34 cellular contexts compared by ENCODE assay signal in genomic region chr5:61901997-61902396, GRCh38.
"Had no signal": no experiment of that assay in that cellular context is flagged by ENCODE, and none has a peak within 500 bp of the region (broad histone marks: within the 10 kb centered on the region; RNA-seq: fewer than 3 reads in every experiment).

No MANE protein-coding gene starts in this region.

- H3K27ac ChIP-seq: ascending aorta, breast epithelium, cardiac muscle cell, coronary artery, dorsolateral prefrontal cortex, foreskin keratinocyte, gastrocnemius medialis, WERI-Rb-1 had no signal

- H3K4me3 Mint-ChIP-seq: activated B cell treated with CpG ODN at 0.5 μM for 24 hours; activated CD4-positive, alpha-beta memory T cell treated with anti-CD3 and anti-CD28 coated beads, Interleukin-2, amount 10 ng/mL, durations not matched to agents 7 days and 5 days; activated CD4-positive, alpha-beta T cell treated with anti-CD3 and anti-CD28 coated beads for 36 hours; activated CD4-positive, alpha-beta T cell treated with anti-CD3 and anti-CD28 coated beads, Interleukin-2, amount 10 ng/mL, durations not matched to agents 7 days and 5 days; activated naive CD4-positive, alpha-beta T cell treated with anti-CD3 and anti-CD28 coated beads, Interleukin-2, amount 10 ng/mL, durations not matched to agents 7 days and 5 days; activated naive CD8-positive, alpha-beta T cell treated with anti-CD3 and anti-CD28 coated beads, Interleukin-2, amount 10 ng/mL, durations not matched to agents 7 days and 5 days; activated T-cell treated with anti-CD3 and anti-CD28 coated beads, Interleukin-2, amount 50 U/mL, for 24 hours; activated T-cell treated with anti-CD3 and anti-CD28 coated beads, Interleukin-2, amount 50 U/mL, for 72 hours; brain; central memory CD8-positive, alpha-beta T cell; dendritic cell treated with granulocyte-macrophage colony-stimulating factor and Interleukin-4, amounts not matched to agents 40 ng/mL and 50 ng/mL, for 4 days; endodermal cell; T-helper 17 cell; T-helper 2 cell treated with Interferon-gamma antibody and Interleukin-4, amounts not matched to agents 5 μg/mL and 100 μg/mL, for 36 hours had no signal

- H3K9me3 ChIP-seq: ascending aorta, breast epithelium, gastrocnemius medialis had no signal

- H3K4me1 Mint-ChIP-seq: activated B cell treated with CpG ODN at 0.5 μM for 24 hours; activated CD4-positive, alpha-beta memory T cell treated with anti-CD3 and anti-CD28 coated beads, Interleukin-2, amount 10 ng/mL, durations not matched to agents 7 days and 5 days; activated CD4-positive, alpha-beta T cell treated with anti-CD3 and anti-CD28 coated beads for 36 hours; activated CD4-positive, alpha-beta T cell treated with anti-CD3 and anti-CD28 coated beads, Interleukin-2, amount 10 ng/mL, durations not matched to agents 7 days and 5 days; activated naive CD4-positive, alpha-beta T cell treated with anti-CD3 and anti-CD28 coated beads, Interleukin-2, amount 10 ng/mL, durations not matched to agents 7 days and 5 days; activated naive CD8-positive, alpha-beta T cell treated with anti-CD3 and anti-CD28 coated beads, Interleukin-2, amount 10 ng/mL, durations not matched to agents 7 days and 5 days; brain; central memory CD8-positive, alpha-beta T cell; T-helper 17 cell had no signal

- H3K27me3 ChIP-seq: ascending aorta, breast epithelium, cardiac muscle cell, dorsolateral prefrontal cortex, foreskin keratinocyte, gastrocnemius medialis had no signal

- H3K27me3 Mint-ChIP-seq: activated B cell treated with CpG ODN at 0.5 μM for 24 hours; activated CD4-positive, alpha-beta memory T cell treated with anti-CD3 and anti-CD28 coated beads, Interleukin-2, amount 10 ng/mL, durations not matched to agents 7 days and 5 days; activated CD4-positive, alpha-beta T cell treated with anti-CD3 and anti-CD28 coated beads for 36 hours; activated CD4-positive, alpha-beta T cell treated with anti-CD3 and anti-CD28 coated beads, Interleukin-2, amount 10 ng/mL, durations not matched to agents 7 days and 5 days; activated naive CD4-positive, alpha-beta T cell treated with anti-CD3 and anti-CD28 coated beads, Interleukin-2, amount 10 ng/mL, durations not matched to agents 7 days and 5 days; activated T-cell treated with anti-CD3 and anti-CD28 coated beads, Interleukin-2, amount 50 U/mL, for 24 hours; central memory CD8-positive, alpha-beta T cell; dendritic cell treated with granulocyte-macrophage colony-stimulating factor and Interleukin-4, amounts not matched to agents 40 ng/mL and 50 ng/mL, for 4 days had no signal

- H3K36me3 ChIP-seq: ascending aorta, breast epithelium, cardiac muscle cell, gastrocnemius medialis, WERI-Rb-1 had no signal

- H3K4me1 ChIP-seq: ascending aorta, breast epithelium, gastrocnemius medialis had no signal

- ATAC-seq: activated CD4-positive, alpha-beta T cell treated with anti-CD3 and anti-CD28 coated beads for 36 hours; activated CD4-positive, CD25-positive, alpha-beta regulatory T cell treated with anti-CD3 and anti-CD28 coated beads, Interleukin-2, amount 50 U/mL, for 24 hours; activated naive CD4-positive, alpha-beta T cell treated with anti-CD3 and anti-CD28 coated beads, Interleukin-2, amount 50 U/mL, for 72 hours; activated T-cell treated with anti-CD3 and anti-CD28 coated beads, Interleukin-2, amount 50 U/mL, for 72 hours; esophagus mucosa; foreskin keratinocyte; gastrocnemius medialis; T-helper 17 cell had no signal

- H3K9me3 Mint-ChIP-seq: activated B cell treated with CpG ODN at 0.5 μM for 24 hours; activated CD4-positive, alpha-beta memory T cell treated with anti-CD3 and anti-CD28 coated beads, Interleukin-2, amount 10 ng/mL, durations not matched to agents 7 days and 5 days; activated CD4-positive, alpha-beta T cell treated with anti-CD3 and anti-CD28 coated beads, Interleukin-2, amount 10 ng/mL, durations not matched to agents 7 days and 5 days; activated naive CD4-positive, alpha-beta T cell treated with anti-CD3 and anti-CD28 coated beads, Interleukin-2, amount 10 ng/mL, durations not matched to agents 7 days and 5 days; activated naive CD4-positive, alpha-beta T cell treated with anti-CD3 and anti-CD28 coated beads, Interleukin-2, amount 50 U/mL, for 72 hours; activated naive CD8-positive, alpha-beta T cell treated with anti-CD3 and anti-CD28 coated beads, Interleukin-2, amount 10 ng/mL, durations not matched to agents 7 days and 5 days; activated T-cell treated with anti-CD3 and anti-CD28 coated beads, Interleukin-2, amount 50 U/mL, for 24 hours; activated T-cell treated with anti-CD3 and anti-CD28 coated beads, Interleukin-2, amount 50 U/mL, for 72 hours; brain; dendritic cell treated with granulocyte-macrophage colony-stimulating factor and Interleukin-4, amounts not matched to agents 40 ng/mL and 50 ng/mL, for 4 days; endodermal cell; T-helper 2 cell treated with Interferon-gamma antibody and Interleukin-4, amounts not matched to agents 5 μg/mL and 100 μg/mL, for 36 hours had no signal

- H3K4me3 ChIP-seq: ascending aorta, breast epithelium, cardiac muscle cell, coronary artery, dorsolateral prefrontal cortex, gastrocnemius medialis had no signal

- H3K36me3 Mint-ChIP-seq: activated naive CD4-positive, alpha-beta T cell treated with anti-CD3 and anti-CD28 coated beads, Interleukin-2, amount 10 ng/mL, durations not matched to agents 7 days and 5 days; activated naive CD4-positive, alpha-beta T cell treated with anti-CD3 and anti-CD28 coated beads, Interleukin-2, amount 50 U/mL, for 72 hours; activated naive CD8-positive, alpha-beta T cell treated with anti-CD3 and anti-CD28 coated beads, Interleukin-2, amount 10 ng/mL, durations not matched to agents 7 days and 5 days; brain had no signal

- H3K27ac Mint-ChIP-seq: activated B cell treated with CpG ODN at 0.5 μM for 24 hours; activated CD4-positive, alpha-beta memory T cell treated with anti-CD3 and anti-CD28 coated beads, Interleukin-2, amount 10 ng/mL, durations not matched to agents 7 days and 5 days; activated CD4-positive, alpha-beta T cell treated with anti-CD3 and anti-CD28 coated beads for 36 hours; activated CD4-positive, alpha-beta T cell treated with anti-CD3 and anti-CD28 coated beads, Interleukin-2, amount 10 ng/mL, durations not matched to agents 7 days and 5 days; activated naive CD4-positive, alpha-beta T cell treated with anti-CD3 and anti-CD28 coated beads, Interleukin-2, amount 10 ng/mL, durations not matched to agents 7 days and 5 days; activated naive CD4-positive, alpha-beta T cell treated with anti-CD3 and anti-CD28 coated beads, Interleukin-2, amount 50 U/mL, for 72 hours; activated naive CD8-positive, alpha-beta T cell treated with anti-CD3 and anti-CD28 coated beads, Interleukin-2, amount 10 ng/mL, durations not matched to agents 7 days and 5 days; activated T-cell treated with anti-CD3 and anti-CD28 coated beads, Interleukin-2, amount 50 U/mL, for 24 hours; activated T-cell treated with anti-CD3 and anti-CD28 coated beads, Interleukin-2, amount 50 U/mL, for 72 hours; brain; dendritic cell treated with granulocyte-macrophage colony-stimulating factor and Interleukin-4, amounts not matched to agents 40 ng/mL and 50 ng/mL, for 4 days; endodermal cell; T-helper 17 cell; T-helper 2 cell treated with Interferon-gamma antibody and Interleukin-4, amounts not matched to agents 5 μg/mL and 100 μg/mL, for 36 hours had no signal

- DNase-seq: activated B cell treated with CpG ODN at 0.5 μM for 24 hours; activated CD4-positive, alpha-beta memory T cell treated with anti-CD3 and anti-CD28 coated beads, Interleukin-2, amount 10 ng/mL, durations not matched to agents 7 days and 5 days; activated CD4-positive, alpha-beta T cell treated with anti-CD3 and anti-CD28 coated beads for 36 hours; activated CD4-positive, alpha-beta T cell treated with anti-CD3 and anti-CD28 coated beads, Interleukin-2, amount 10 ng/mL, durations not matched to agents 7 days and 5 days; activated CD4-positive, alpha-beta T cell treated with anti-CD3 and anti-CD28 coated beads, Interleukin-2, amount 50 U/mL, for 4 hours; activated CD8-positive, alpha-beta memory T cell treated with anti-CD3 and anti-CD28 coated beads, Interleukin-2, amount 50 U/mL, for 48 hours; activated gamma-delta T cell; activated naive CD4-positive, alpha-beta T cell; activated naive CD4-positive, alpha-beta T cell treated with anti-CD3 and anti-CD28 coated beads, Interleukin-2, amount 10 ng/mL, durations not matched to agents 7 days and 5 days; activated naive CD8-positive, alpha-beta T cell treated with anti-CD3 and anti-CD28 coated beads, Interleukin-2, amount 10 ng/mL, durations not matched to agents 7 days and 5 days; activated T-cell treated with anti-CD3 and anti-CD28 coated beads for 4 hours; activated T-cell treated with anti-CD3 and anti-CD28 coated beads, Interleukin-2, amount 50 U/mL, for 24 hours; activated T-cell treated with anti-CD3 and anti-CD28 coated beads, Interleukin-2, amount 50 U/mL, for 72 hours; dorsolateral prefrontal cortex; effector memory CD4-positive, alpha-beta T cell; endodermal cell; gastrocnemius medialis; glutamatergic neuron; T-helper 1 cell; T-helper 17 cell; T1000; WERI-Rb-1 had no signal
